8 cellular contexts compared by ENCODE assay signal in the genomic region with DNA sequence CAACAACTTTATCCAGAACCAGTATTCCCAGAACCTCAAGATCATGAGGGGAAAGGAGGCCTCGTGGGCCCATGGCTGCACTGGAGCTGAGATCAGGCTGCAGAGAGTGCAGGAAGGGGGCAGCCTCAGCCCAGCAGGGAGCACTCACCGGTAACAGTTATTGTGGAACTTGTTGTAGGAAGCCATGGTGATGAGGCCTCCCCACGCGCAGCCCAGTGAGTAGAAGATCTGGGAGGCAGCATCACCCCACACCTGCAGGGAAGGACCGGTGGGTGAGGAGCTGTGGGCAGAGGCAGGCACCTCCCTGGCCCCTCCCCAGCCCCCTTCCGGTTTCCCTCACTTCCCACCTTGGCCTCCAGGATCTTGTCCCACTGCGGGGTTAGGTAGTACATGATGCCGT.
"Had no signal": no experiment of that assay in that cellular context is flagged by ENCODE, and none has a peak within 500 bp of the region (broad histone marks: within the 10 kb centered on the region; RNA-seq: fewer than 3 reads in every experiment).

No MANE protein-coding gene starts in this region.

- H3K27ac ChIP-seq: GM23248 had no signal

- DNase-seq: GM23248, GOT3, HCEC 1CT, KBM-7 had no signal

- H3K9ac ChIP-seq: GM23248 had no signal

- H3K4me3 Mint-ChIP-seq: H9, IgD-negative memory B cell had no signal

- H3K4me3 ChIP-seq: GM23248 had no signal

- H3K9me3 Mint-ChIP-seq: H9, IgD-negative memory B cell had no signal

- FAIRE-seq: H54, HTR-8/SVneo had no signal

- H3K27ac Mint-ChIP-seq: H9, IgD-negative memory B cell had no signal

- H3K36me3 Mint-ChIP-seq: IgD-negative memory B cell had no signal

- H2AFZ ChIP-seq: GM23248 had no signal

- H3K27me3 Mint-ChIP-seq: IgD-negative memory B cell had no signal
